ENCODE assay signal across 25 cellular contexts in genomic region chr4:182223708-182224107, GRCh38. TPM values are rescaled to one million over a fixed set of nuclear protein-coding genes. Genes with fewer than 3 reads are reported as not detected.
DNase-seq lines count a peak whose midpoint lies in the region; ATAC-seq and TF ChIP-seq lines count a peak whose summit lies in the region.
"Had no signal": no experiment of that assay in that cellular context is flagged by ENCODE, and none has a peak within 500 bp of the region (broad histone marks: within the 10 kb centered on the region; RNA-seq: fewer than 3 reads in every experiment).

No MANE protein-coding gene starts in this region.

- H3K36me3 Mint-ChIP-seq in mesothelial cell of epicardium: no peaks in the 10 kb centered on the region
- H3K36me3 Mint-ChIP-seq in naive thymus-derived CD4-positive, alpha-beta T cell: no peaks in the 10 kb centered on the region
- H3K36me3 Mint-ChIP-seq: CD14-positive monocyte; CD4-positive, alpha-beta memory T cell; CD4-positive, CD25-positive, alpha-beta regulatory T cell; CD8-positive, alpha-beta memory T cell had no signal

- no peak for TF ChIP-seq CTCF in right lobe of liver (IDR thresholded peaks at IDR 0.05)
- no peak for TF ChIP-seq CTCF in mesothelial cell of epicardium (IDR thresholded peaks at IDR 0.05; ENCODE audit: unreplicated experiment)

- no peaks in the 10 kb centered on the region for H3K27me3 ChIP-seq in right lobe of liver
- no peaks in the 10 kb centered on the region for H3K27me3 ChIP-seq in subcutaneous abdominal adipose tissue (ENCODE audit: control insufficient read depth in 5 of 5, insufficient read depth in 4 of 5, low read length in 5 of 5)
- H3K27me3 ChIP-seq in naive thymus-derived CD4-positive, alpha-beta T cell (ENCODE audit: control insufficient read depth in 2 of 2, insufficient read depth in 2 of 2, low read length in 2 of 2): no peaks in the 10 kb centered on the region
- H3K27me3 ChIP-seq: BE2C, BLaER1 had no signal

- H3K9ac ChIP-seq in subcutaneous abdominal adipose tissue (ENCODE audit: low read length in 5 of 5): no peak overlapping the region
- H3K9ac ChIP-seq: BLaER1 had no signal

- DNase-seq in left lobe of liver (ENCODE audit: low spot score) (no peak), right lobe of liver (no peak), mesothelial cell of epicardium (ENCODE audit: low spot score in 2 of 2, unreplicated experiment in 2 of 2) (no peak), inferior parietal cortex (ENCODE audit: extremely low spot score) (no peak)
- DNase-seq in naive thymus-derived CD4-positive, alpha-beta T cell: no peak
- DNase-seq: 8988T; ACHN; BE2C; C1 segment of cervical spinal cord; CD4-positive, alpha-beta memory T cell; CD4-positive, CD25-positive, alpha-beta regulatory T cell; CD8-positive, alpha-beta memory T cell; COR-L47; DMS 273 treated with DMSO at 0.1 percent for 48 hours; DMS153; DMS53; DMS79; DND-41; EL; GDM1 had no signal

- intact Hi-C loops in right lobe of liver (cut with DNase I): no loop called here
- intact Hi-C loops in naive thymus-derived CD4-positive, alpha-beta T cell (cut with micrococcal nuclease): no loop called here

- POLR2A ChIA-PET in naive thymus-derived CD4-positive, alpha-beta T cell (lab: Charles Lee): no interaction called here

- no peaks in the 10 kb centered on the region for H3K27me3 Mint-ChIP-seq in mesothelial cell of epicardium (ENCODE audit: low read depth)
- H3K27me3 Mint-ChIP-seq in naive thymus-derived CD4-positive, alpha-beta T cell: peaks cover 0 to 8% (median 0%) of the 10 kb centered on the region in 5 donors
- H3K27me3 Mint-ChIP-seq: CD4-positive, CD25-positive, alpha-beta regulatory T cell; CD8-positive, alpha-beta memory T cell had no signal

- no peak overlapping the region for H3K4me3 ChIP-seq in right lobe of liver
- H3K4me3 ChIP-seq in subcutaneous abdominal adipose tissue (ENCODE audit: low read depth in 1 of 5, low read length in 5 of 5): no peak overlapping the region
- H3K4me3 ChIP-seq in naive thymus-derived CD4-positive, alpha-beta T cell (ENCODE audit: low read length): no peak overlapping the region
- H3K4me3 ChIP-seq: BLaER1, GM12878 had no signal

- H3K27ac Mint-ChIP-seq in mesothelial cell of epicardium: peak overlapping the region; percentile 84
- H3K27ac Mint-ChIP-seq in naive thymus-derived CD4-positive, alpha-beta T cell: no peak overlapping the region
- H3K27ac Mint-ChIP-seq: CD14-positive monocyte; CD4-positive, alpha-beta memory T cell; CD4-positive, CD25-positive, alpha-beta regulatory T cell; CD8-positive, alpha-beta memory T cell had no signal

- no peak for TF ChIP-seq POLR2A in right lobe of liver (IDR thresholded peaks at IDR 0.05)

- CTCF ChIA-PET in naive thymus-derived CD4-positive, alpha-beta T cell (lab: Charles Lee): no interaction called here

- peaks cover 0 to 12% (median 5%) of the 10 kb centered on the region in 4 donors for H3K4me1 ChIP-seq in right lobe of liver
- H3K4me1 ChIP-seq in subcutaneous abdominal adipose tissue (ENCODE audit: control insufficient read depth in 5 of 5, insufficient read depth in 5 of 5, low read length in 5 of 5): peaks cover 0 to 13% (median 3%) of the 10 kb centered on the region in 5 donors
- H3K4me1 ChIP-seq in naive thymus-derived CD4-positive, alpha-beta T cell (ENCODE audit: control insufficient read depth in 2 of 2, insufficient read depth in 2 of 2, low read length in 2 of 2): no peaks in the 10 kb centered on the region
- H3K4me1 ChIP-seq: BLaER1 had no signal

- no peaks in the 10 kb centered on the region for H3K9me3 Mint-ChIP-seq in mesothelial cell of epicardium
- H3K9me3 Mint-ChIP-seq in naive thymus-derived CD4-positive, alpha-beta T cell: peaks cover 0 to 2% (median 0%) of the 10 kb centered on the region in 11 donors

- H3K36me3 ChIP-seq in right lobe of liver (no peaks in the 10 kb centered on the region), subcutaneous abdominal adipose tissue (ENCODE audit: control insufficient read depth in 5 of 5, insufficient read depth in 5 of 5, low read length in 5 of 5) (no peaks in the 10 kb centered on the region)
- no peaks in the 10 kb centered on the region for H3K36me3 ChIP-seq in naive thymus-derived CD4-positive, alpha-beta T cell (ENCODE audit: control insufficient read depth in 2 of 3, insufficient read depth in 3 of 3, low read length in 3 of 3)
- H3K36me3 ChIP-seq: BE2C, BLaER1 had no signal

- H3K27ac ChIP-seq in right lobe of liver (peak overlapping the region in 2 of 3 donors; percentile 7 to 44), subcutaneous abdominal adipose tissue (ENCODE audit: low read depth, low read length) (peak overlapping the region; percentile 27)
- H3K27ac ChIP-seq in naive thymus-derived CD4-positive, alpha-beta T cell (ENCODE audit: low read depth, low read length): no peak overlapping the region
- H3K27ac ChIP-seq: BLaER1 had no signal

- H3K4me3 Mint-ChIP-seq in mesothelial cell of epicardium: no peak overlapping the region
- no peak overlapping the region for H3K4me3 Mint-ChIP-seq in naive thymus-derived CD4-positive, alpha-beta T cell
- H3K4me3 Mint-ChIP-seq: CD14-positive monocyte; CD4-positive, alpha-beta memory T cell; CD4-positive, CD25-positive, alpha-beta regulatory T cell; CD8-positive, alpha-beta memory T cell had no signal

- peak; percentile 61 for ATAC-seq in left lobe of liver
- peak; percentile 30 to 69 (median 58) for ATAC-seq in right lobe of liver
- ATAC-seq in naive thymus-derived CD4-positive, alpha-beta T cell: no peak
- no peak for ATAC-seq in GM21717 (IDR thresholded peaks at IDR 0.05; ENCODE audit: unreplicated experiment)
- ATAC-seq: GM12878 had no signal

- H3K4me1 Mint-ChIP-seq in mesothelial cell of epicardium: peaks cover 36% of the 10 kb centered on the region
- no peaks in the 10 kb centered on the region for H3K4me1 Mint-ChIP-seq in naive thymus-derived CD4-positive, alpha-beta T cell
- H3K4me1 Mint-ChIP-seq: CD14-positive monocyte; CD4-positive, alpha-beta memory T cell; CD4-positive, CD25-positive, alpha-beta regulatory T cell; CD8-positive, alpha-beta memory T cell had no signal

- H3K9me3 ChIP-seq in right lobe of liver (peaks cover 0 to 2% (median 0%) of the 10 kb centered on the region in 4 donors), subcutaneous abdominal adipose tissue (ENCODE audit: control insufficient read depth in 5 of 5, low read length in 5 of 5) (no peaks in the 10 kb centered on the region)
- no peaks in the 10 kb centered on the region for H3K9me3 ChIP-seq in naive thymus-derived CD4-positive, alpha-beta T cell (ENCODE audit: control insufficient read depth in 2 of 3, low read length in 3 of 3)
- H3K9me3 ChIP-seq: BE2C, BLaER1 had no signal

- WGBS in right lobe of liver (ENCODE audit: insufficient coverage, low coverage, low lambda C conversion rate, missing lambda C conversion rate): 44% methylated on average over 4 of the region's 4 CpGs

RNA-seq across cellular contexts. Expression of gene TENM3, which starts 19.5 kb away (rescaled TPM):
- total RNA-seq in left lobe of liver (1.4 TPM), right lobe of liver (1 to 10 TPM in 3 of 6 experiments, under 1 TPM in 3; 0.06 to 3.0 (median 1.1) TPM), mesothelial cell of epicardium (104 to 107 TPM (median 106 TPM) in 3 replicates)
- total RNA-seq in naive thymus-derived CD4-positive, alpha-beta T cell: not detected
- polyA plus RNA-seq in naive thymus-derived CD4-positive, alpha-beta T cell: not detected
- total RNA-seq: CD4-positive, alpha-beta memory T cell; CD4-positive, CD25-positive, alpha-beta regulatory T cell; CD8-positive, alpha-beta memory T cell had no signal
- polyA plus RNA-seq: CD14-positive monocyte; CD4-positive, alpha-beta memory T cell; CD4-positive, CD25-positive, alpha-beta regulatory T cell; CD8-positive, alpha-beta memory T cell had no signal

Comparison
In these comparisons a context has a peak if more than half of its experiments do, and no peak if none do; other contexts are left out.
1. ATAC-seq: peak in left lobe of liver (single experiment) and right lobe of liver (4 of 4); none in naive thymus-derived CD4-positive, alpha-beta T cell (single experiment) and GM21717 (single experiment).
2. RNA of gene TENM3, which starts 19.5 kb away (total RNA-seq): 104 to 107 TPM in mesothelial cell of epicardium; 0.06 to 3.0 TPM in right lobe of liver, 1.4 TPM in left lobe of liver (single experiment) and not detected in naive thymus-derived CD4-positive, alpha-beta T cell; every median in the first group is over 10 times any median in the second.